Comparison of ENCODE assay signal across 38 cellular contexts in the genomic region with DNA sequence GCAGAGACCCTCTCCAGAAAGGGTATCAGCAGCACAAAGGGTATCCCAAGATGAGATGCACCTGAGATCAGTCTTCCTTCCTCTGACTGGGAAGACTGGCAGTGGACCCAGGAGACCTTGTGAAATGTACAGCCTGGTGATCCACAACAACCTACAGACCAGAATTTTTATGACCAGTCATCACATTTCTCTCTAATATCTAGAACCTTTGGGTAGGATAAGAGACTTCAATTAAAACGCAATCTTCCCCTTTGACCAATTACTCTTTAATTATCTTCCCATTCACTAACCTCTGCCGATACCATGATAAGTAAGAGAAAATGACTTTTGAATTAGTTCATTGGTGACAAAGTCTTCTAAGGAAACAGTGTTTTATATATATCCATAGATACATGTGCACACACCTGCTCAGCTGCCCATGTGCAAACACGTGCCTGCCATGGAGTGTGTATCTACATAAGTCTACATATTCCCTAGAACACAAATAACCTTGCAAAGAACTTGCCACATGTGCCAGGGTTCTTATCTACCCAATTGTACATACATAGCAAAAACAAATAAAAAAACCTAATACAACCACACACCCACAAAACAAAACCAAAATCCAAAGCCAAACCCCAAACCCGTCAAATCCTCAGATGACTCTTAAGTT. TPM values are rescaled to one million over a fixed set of nuclear protein-coding genes. Genes with fewer than 3 reads are reported as not detected.
"Had no signal": no experiment of that assay in that cellular context is flagged by ENCODE, and none has a peak within 500 bp of the region (broad histone marks: within the 10 kb centered on the region; RNA-seq: fewer than 3 reads in every experiment).

No MANE protein-coding gene starts in this region.

- H3K4me3 ChIP-seq: ascending aorta, breast epithelium, cardiac muscle cell, colonic mucosa, esophagus squamous epithelium, gastroesophageal sphincter had no signal

- H3K9me3 Mint-ChIP-seq: activated CD4-positive, alpha-beta memory T cell treated with anti-CD3 and anti-CD28 coated beads for 36 hours; activated CD4-positive, alpha-beta T cell treated with anti-CD3 and anti-CD28 coated beads, Interleukin-2, amount 10 ng/mL, durations not matched to agents 24 days and 14 days; activated naive CD4-positive, alpha-beta T cell treated with anti-CD3 and anti-CD28 coated beads for 36 hours; activated naive CD4-positive, alpha-beta T cell treated with anti-CD3 and anti-CD28 coated beads, Interleukin-2, amount 50 U/mL, for 24 hours; activated naive CD8-positive, alpha-beta T cell treated with anti-CD3 and anti-CD28 coated beads, Interleukin-2, amount 10 ng/mL, durations not matched to agents 7 days and 5 days; activated T-helper 1 cell treated with anti-CD3 and anti-CD28 coated beads, Interleukin-12 subunit alpha, Interleukin-12 subunit beta, Interleukin-2, Interleukin-4 antibody, amounts not matched to agents 30 ng/mL and 10 ng/mL and 1 ng/mL, durations not matched to agents 14 hours and 24 hours and 36 hours; activated T-helper 2 cell treated with anti-CD3 and anti-CD28 coated beads, Interferon-gamma antibody, Interleukin-2, Interleukin-4, amounts not matched to agents 10 μg/mL and 5 μg/mL and 100 μg/mL, durations not matched to agents 14 hours and 24 hours and 36 hours; brain; T-helper 2 cell treated with Interferon-gamma antibody and Interleukin-4, amounts not matched to agents 5 μg/mL and 100 μg/mL, for 36 hours had no signal

- H3K4me1 Mint-ChIP-seq: activated CD4-positive, alpha-beta T cell treated with anti-CD3 and anti-CD28 coated beads for 36 hours; activated CD4-positive, alpha-beta T cell treated with anti-CD3 and anti-CD28 coated beads, Interleukin-2, amount 10 ng/mL, durations not matched to agents 24 days and 14 days; activated CD8-positive, alpha-beta memory T cell treated with anti-CD3 and anti-CD28 coated beads, Interleukin-2, amount 10 ng/mL, durations not matched to agents 7 days and 5 days; activated naive CD8-positive, alpha-beta T cell treated with anti-CD3 and anti-CD28 coated beads, Interleukin-2, amount 10 ng/mL, durations not matched to agents 7 days and 5 days; brain had no signal

- FAIRE-seq: endometrium, endothelial cell of umbilical vein had no signal

- H3K27ac Mint-ChIP-seq: activated CD4-positive, alpha-beta memory T cell treated with anti-CD3 and anti-CD28 coated beads for 36 hours; activated CD4-positive, alpha-beta T cell treated with anti-CD3 and anti-CD28 coated beads for 36 hours; activated CD4-positive, alpha-beta T cell treated with anti-CD3 and anti-CD28 coated beads, Interleukin-2, amount 10 ng/mL, durations not matched to agents 24 days and 14 days; activated CD8-positive, alpha-beta memory T cell treated with anti-CD3 and anti-CD28 coated beads, Interleukin-2, amount 10 ng/mL, durations not matched to agents 7 days and 5 days; activated CD8-positive, alpha-beta T cell treated with anti-CD3 and anti-CD28 coated beads, Interleukin-2, amount 10 ng/mL, durations not matched to agents 7 days and 5 days; activated naive CD4-positive, alpha-beta T cell treated with anti-CD3 and anti-CD28 coated beads for 36 hours; activated naive CD4-positive, alpha-beta T cell treated with anti-CD3 and anti-CD28 coated beads, Interleukin-2, amount 50 U/mL, for 24 hours; activated naive CD8-positive, alpha-beta T cell treated with anti-CD3 and anti-CD28 coated beads, Interleukin-2, amount 10 ng/mL, durations not matched to agents 7 days and 5 days; activated T-helper 1 cell treated with anti-CD3 and anti-CD28 coated beads, Interleukin-12 subunit alpha, Interleukin-12 subunit beta, Interleukin-2, Interleukin-4 antibody, amounts not matched to agents 30 ng/mL and 10 ng/mL and 1 ng/mL, durations not matched to agents 14 hours and 24 hours and 36 hours; activated T-helper 2 cell treated with anti-CD3 and anti-CD28 coated beads, Interferon-gamma antibody, Interleukin-2, Interleukin-4, amounts not matched to agents 10 μg/mL and 5 μg/mL and 100 μg/mL, durations not matched to agents 14 hours and 24 hours and 36 hours; brain; T-helper 17 cell; T-helper 2 cell treated with Interferon-gamma antibody and Interleukin-4, amounts not matched to agents 5 μg/mL and 100 μg/mL, for 36 hours had no signal

- H3K36me3 ChIP-seq: ascending aorta, breast epithelium, cardiac muscle cell, colonic mucosa, esophagus squamous epithelium, gastroesophageal sphincter had no signal

- H3K4me1 ChIP-seq: ascending aorta, breast epithelium, colonic mucosa, esophagus squamous epithelium, gastroesophageal sphincter had no signal

- H3K27me3 ChIP-seq: ascending aorta, breast epithelium, cardiac muscle cell, colonic mucosa had no signal

- ATAC-seq: activated CD4-positive, alpha-beta T cell treated with anti-CD3 and anti-CD28 coated beads for 36 hours; activated CD8-positive, alpha-beta memory T cell treated with anti-CD3 and anti-CD28 coated beads, Interleukin-2, amount 10 ng/mL, durations not matched to agents 7 days and 5 days; activated CD8-positive, alpha-beta T cell treated with anti-CD3 and anti-CD28 coated beads, Interleukin-2, amount 10 ng/mL, durations not matched to agents 7 days and 5 days; gastroesophageal sphincter; T-helper 17 cell had no signal

- H3K9me3 ChIP-seq: ascending aorta, breast epithelium, colonic mucosa, esophagus squamous epithelium, gastroesophageal sphincter had no signal

- DNase-seq: activated CD4-positive, alpha-beta memory T cell treated with anti-CD3 and anti-CD28 coated beads for 36 hours; activated CD4-positive, alpha-beta T cell treated with anti-CD3 and anti-CD28 coated beads for 36 hours; activated CD4-positive, alpha-beta T cell treated with anti-CD3 and anti-CD28 coated beads, Interleukin-2, amount 10 ng/mL, durations not matched to agents 24 days and 14 days; activated CD4-positive, CD25-positive, alpha-beta regulatory T cell; activated CD4-positive, CD25-positive, alpha-beta regulatory T cell treated with anti-CD3 and anti-CD28 coated beads, Interleukin-2, amount 50 U/mL, for 72 hours; activated CD8-positive, alpha-beta memory T cell treated with anti-CD3 and anti-CD28 coated beads, Interleukin-2, amount 10 ng/mL, durations not matched to agents 7 days and 5 days; activated CD8-positive, alpha-beta memory T cell treated with anti-CD3 and anti-CD28 coated beads, Interleukin-2, amount 50 U/mL, for 4 hours; activated CD8-positive, alpha-beta T cell treated with anti-CD3 and anti-CD28 coated beads, Interleukin-2, amount 10 ng/mL, durations not matched to agents 7 days and 5 days; activated effector memory CD4-positive, alpha-beta T cell treated with anti-CD3 and anti-CD28 coated beads, Interleukin-2, amount 50 U/mL, for 16 hours; activated naive CD4-positive, alpha-beta T cell treated with anti-CD3 and anti-CD28 coated beads for 36 hours; activated naive CD8-positive, alpha-beta T cell treated with anti-CD3 and anti-CD28 coated beads, Interleukin-2, amount 10 ng/mL, durations not matched to agents 7 days and 5 days; activated T-cell treated with anti-CD3 and anti-CD28 coated beads, Interleukin-2, amount 50 U/mL, for 1 hour; activated T-cell treated with anti-CD3 and anti-CD28 coated beads, Interleukin-2, amount 50 U/mL, for 48 hours; central memory CD4-positive, alpha-beta T cell; cerebellar nuclear complex; colonic mucosa; effector CD8-positive, alpha-beta T cell; esophagus squamous epithelium; foreskin melanocyte; T-helper 1 cell; T-helper 17 cell; T1000 had no signal

- H3K27ac ChIP-seq: ascending aorta, breast epithelium, cardiac muscle cell, colonic mucosa, epithelial cell of prostate, esophagus squamous epithelium, gastroesophageal sphincter had no signal

- H3K4me3 Mint-ChIP-seq: activated CD4-positive, alpha-beta memory T cell treated with anti-CD3 and anti-CD28 coated beads for 36 hours; activated CD4-positive, alpha-beta T cell treated with anti-CD3 and anti-CD28 coated beads for 36 hours; activated CD4-positive, alpha-beta T cell treated with anti-CD3 and anti-CD28 coated beads, Interleukin-2, amount 10 ng/mL, durations not matched to agents 24 days and 14 days; activated CD8-positive, alpha-beta memory T cell treated with anti-CD3 and anti-CD28 coated beads, Interleukin-2, amount 10 ng/mL, durations not matched to agents 7 days and 5 days; activated CD8-positive, alpha-beta T cell treated with anti-CD3 and anti-CD28 coated beads, Interleukin-2, amount 10 ng/mL, durations not matched to agents 7 days and 5 days; activated naive CD4-positive, alpha-beta T cell treated with anti-CD3 and anti-CD28 coated beads for 36 hours; activated naive CD4-positive, alpha-beta T cell treated with anti-CD3 and anti-CD28 coated beads, Interleukin-2, amount 50 U/mL, for 24 hours; activated naive CD8-positive, alpha-beta T cell treated with anti-CD3 and anti-CD28 coated beads, Interleukin-2, amount 10 ng/mL, durations not matched to agents 7 days and 5 days; activated T-helper 1 cell treated with anti-CD3 and anti-CD28 coated beads, Interleukin-12 subunit alpha, Interleukin-12 subunit beta, Interleukin-2, Interleukin-4 antibody, amounts not matched to agents 30 ng/mL and 10 ng/mL and 1 ng/mL, durations not matched to agents 14 hours and 24 hours and 36 hours; brain; T-helper 17 cell; T-helper 2 cell treated with Interferon-gamma antibody and Interleukin-4, amounts not matched to agents 5 μg/mL and 100 μg/mL, for 36 hours had no signal

- H3K36me3 Mint-ChIP-seq: activated CD4-positive, alpha-beta memory T cell treated with anti-CD3 and anti-CD28 coated beads for 36 hours; activated CD8-positive, alpha-beta memory T cell treated with anti-CD3 and anti-CD28 coated beads, Interleukin-2, amount 10 ng/mL, durations not matched to agents 7 days and 5 days; activated naive CD4-positive, alpha-beta T cell treated with anti-CD3 and anti-CD28 coated beads, Interleukin-2, amount 50 U/mL, for 24 hours; brain had no signal

RNA-seq across cellular contexts. Expression of gene SLC5A1, which starts 44.2 kb away (rescaled TPM):
- total RNA-seq: activated CD4-positive, alpha-beta memory T cell treated with anti-CD3 and anti-CD28 coated beads for 36 hours; activated CD4-positive, alpha-beta T cell treated with anti-CD3 and anti-CD28 coated beads for 36 hours; activated CD4-positive, alpha-beta T cell treated with anti-CD3 and anti-CD28 coated beads, Interleukin-2, amount 10 ng/mL, durations not matched to agents 24 days and 14 days; activated CD8-positive, alpha-beta memory T cell treated with anti-CD3 and anti-CD28 coated beads for 36 hours; activated CD8-positive, alpha-beta memory T cell treated with anti-CD3 and anti-CD28 coated beads, Interleukin-2, amount 10 ng/mL, durations not matched to agents 7 days and 5 days; activated CD8-positive, alpha-beta T cell treated with anti-CD3 and anti-CD28 coated beads, Interleukin-2, amount 10 ng/mL, durations not matched to agents 7 days and 5 days; activated naive CD4-positive, alpha-beta T cell treated with anti-CD3 and anti-CD28 coated beads for 36 hours; activated naive CD8-positive, alpha-beta T cell treated with anti-CD3 and anti-CD28 coated beads, Interleukin-2, amount 10 ng/mL, durations not matched to agents 7 days and 5 days; activated T-helper 1 cell treated with anti-CD3 and anti-CD28 coated beads, Interleukin-12 subunit alpha, Interleukin-12 subunit beta, Interleukin-2, Interleukin-4 antibody, amounts not matched to agents 30 ng/mL and 10 ng/mL and 1 ng/mL, durations not matched to agents 14 hours and 24 hours and 36 hours; activated T-helper 2 cell treated with anti-CD3 and anti-CD28 coated beads, Interferon-gamma antibody, Interleukin-2, Interleukin-4, amounts not matched to agents 10 μg/mL and 5 μg/mL and 100 μg/mL, durations not matched to agents 14 hours and 24 hours and 36 hours; ascending aorta; endothelial cell of umbilical vein; fibroblast of lung; fibroblast of villous mesenchyme; glomerular endothelial cell; T-helper 17 cell had no signal
- polyA plus RNA-seq: endothelial cell of umbilical vein, fibroblast of lung had no signal
